In genomic region chr14:71060795-71061455, GRCh38 we compare ENCODE assay signal across 22 cellular contexts.
DNase-seq lines count a peak whose midpoint lies in the region; FAIRE-seq and TF ChIP-seq lines count a peak whose summit lies in the region.
"Had no signal": no experiment of that assay in that cellular context is flagged by ENCODE, and none has a peak within 500 bp of the region (broad histone marks: within the 10 kb centered on the region; RNA-seq: fewer than 3 reads in every experiment).

No MANE protein-coding gene starts in this region.

- no peaks in the 10 kb centered on the region for H3K27me3 Mint-ChIP-seq in activated naive CD8-positive, alpha-beta T cell
- H3K27me3 Mint-ChIP-seq in activated naive CD8-positive, alpha-beta T cell treated with anti-CD3 and anti-CD28 coated beads for 36 hours: no peaks in the 10 kb centered on the region
- H3K27me3 Mint-ChIP-seq in activated T-helper 2 cell treated with anti-CD3 and anti-CD28 coated beads, Interferon-gamma antibody, Interleukin-2, Interleukin-4, amounts not matched to agents 10 μg/mL and 5 μg/mL and 100 μg/mL, durations not matched to agents 14 hours and 24 hours and 36 hours (ENCODE audit: low read depth): no peaks in the 10 kb centered on the region
- H3K27me3 Mint-ChIP-seq: IgD-negative memory B cell had no signal

- no peak for TF ChIP-seq POLR2A in GM12892 (IDR thresholded peaks at IDR 0.05; ENCODE audit: low read depth, low read length)

- WGBS in hepatocyte (ENCODE audit: low lambda C conversion rate, missing lambda C conversion rate): 68% methylated on average over 2 of the region's 2 CpGs

- no peaks in the 10 kb centered on the region for H4K20me1 ChIP-seq in hepatocyte (ENCODE audit: insufficient read depth, poor library complexity, severe bottlenecking)

- peaks cover 3% of the 10 kb centered on the region for H3K79me2 ChIP-seq in hepatocyte

- H3K27ac Mint-ChIP-seq in activated naive CD8-positive, alpha-beta T cell: peak overlapping the region; percentile 65
- H3K27ac Mint-ChIP-seq in activated naive CD8-positive, alpha-beta T cell treated with anti-CD3 and anti-CD28 coated beads for 36 hours: no peak overlapping the region
- no peak overlapping the region for H3K27ac Mint-ChIP-seq in activated T-helper 2 cell treated with anti-CD3 and anti-CD28 coated beads, Interferon-gamma antibody, Interleukin-2, Interleukin-4, amounts not matched to agents 10 μg/mL and 5 μg/mL and 100 μg/mL, durations not matched to agents 14 hours and 24 hours and 36 hours
- H3K27ac Mint-ChIP-seq: IgD-negative memory B cell had no signal

- peaks cover 4% of the 10 kb centered on the region for H3K4me1 ChIP-seq in hepatocyte (ENCODE audit: insufficient read depth)
- H3K4me1 ChIP-seq: colonic mucosa, tibial nerve had no signal

- TF ChIP-seq CTCF in hepatocyte (IDR thresholded peaks at IDR 0.05; ENCODE audit: poor library complexity): no peak

- H3K36me3 ChIP-seq in SK-N-MC (ENCODE audit: insufficient read depth, low read length): peaks cover 60% of the 10 kb centered on the region
- no peaks in the 10 kb centered on the region for H3K36me3 ChIP-seq in hepatocyte (replicated peaks; ENCODE audit: insufficient read depth, low read depth)
- H3K36me3 ChIP-seq: colonic mucosa had no signal

- H3K4me3 ChIP-seq in SK-N-MC (no peak overlapping the region), hepatocyte (no peak overlapping the region)
- H3K4me3 ChIP-seq: colonic mucosa, right lobe of liver, tibial nerve had no signal

- H2AFZ ChIP-seq in hepatocyte: no peak overlapping the region

- FAIRE-seq in urothelium cell line (lab: Jason Lieb, UNC): peak; percentile 23
- FAIRE-seq in GM12892 (lab: Jason Lieb, UNC): no peak
- no peak for FAIRE-seq in frontal cortex (lab: Jason Lieb, UNC)
- FAIRE-seq: TTC549 had no signal

- no peak for DNase-seq in activated naive CD8-positive, alpha-beta T cell treated with anti-CD3 and anti-CD28 coated beads for 36 hours
- no peak for DNase-seq in SK-N-MC (ENCODE audit: low read depth, low spot score)
- DNase-seq in hepatocyte (ENCODE audit: low spot score): no peak
- DNase-seq in urothelium cell line (ENCODE audit: low spot score): no peak
- no peak for DNase-seq in GM12892 (ENCODE audit: insufficient read length)
- no peak for DNase-seq in activated T-helper 2 cell treated with anti-CD3 and anti-CD28 coated beads, Interferon-gamma antibody, Interleukin-2, Interleukin-4, amounts not matched to agents 10 μg/mL and 5 μg/mL and 100 μg/mL, durations not matched to agents 14 hours and 24 hours and 36 hours (ENCODE audit: low spot score)
- DNase-seq in frontal cortex (ENCODE audit: low spot score in 2 of 2): no peak
- DNase-seq: activated CD4-positive, alpha-beta T cell treated with anti-CD3 and anti-CD28 coated beads, Interleukin-2, amount 50 U/mL, for 1 hour; activated T-cell treated with anti-CD3 and anti-CD28 coated beads, Interleukin-2, amount 50 U/mL, for 48 hours; colonic mucosa; foreskin melanocyte; H9; NCI-H187 treated with DMSO at 0.1 percent for 48 hours; NCI-H510A; nucleus accumbens; right lobe of liver; stimulated activated naive CD8-positive, alpha-beta T cell treated with anti-CD3 and anti-CD28 coated beads, Interleukin-15, Interleukin-2, amounts not matched to agents 100 U/mL and 50 U/mL, for 24 hours; SW 1271 had no signal

- intact Hi-C loops in activated T-helper 2 cell treated with anti-CD3 and anti-CD28 coated beads, Interferon-gamma antibody, Interleukin-2, Interleukin-4, amounts not matched to agents 10 μg/mL and 5 μg/mL and 100 μg/mL, durations not matched to agents 14 hours and 24 hours and 36 hours (cut with micrococcal nuclease): no loop called here

- no peaks in the 10 kb centered on the region for H3K9me2 ChIP-seq in hepatocyte (replicated peaks; ENCODE audit: insufficient read depth)

- no peaks in the 10 kb centered on the region for H3K27me3 ChIP-seq in hepatocyte
- H3K27me3 ChIP-seq: colonic mucosa, right lobe of liver, tibial nerve had no signal

- H3K27ac ChIP-seq in SK-N-MC (0 out of 2 replicates have a peak overlapping the region, but pooled peaks have one; percentile 38), hepatocyte (peak overlapping the region; percentile 22)
- H3K27ac ChIP-seq: colonic mucosa, right lobe of liver, tibial nerve had no signal

- no peak overlapping the region for H3K9ac ChIP-seq in SK-N-MC (ENCODE audit: insufficient read length)

- H3K4me1 Mint-ChIP-seq in activated naive CD8-positive, alpha-beta T cell (ENCODE audit: low read depth): peaks cover 4% of the 10 kb centered on the region
- H3K4me1 Mint-ChIP-seq in activated naive CD8-positive, alpha-beta T cell treated with anti-CD3 and anti-CD28 coated beads for 36 hours: peaks cover 1% of the 10 kb centered on the region
- no peaks in the 10 kb centered on the region for H3K4me1 Mint-ChIP-seq in activated T-helper 2 cell treated with anti-CD3 and anti-CD28 coated beads, Interferon-gamma antibody, Interleukin-2, Interleukin-4, amounts not matched to agents 10 μg/mL and 5 μg/mL and 100 μg/mL, durations not matched to agents 14 hours and 24 hours and 36 hours (ENCODE audit: low read depth)
- H3K4me1 Mint-ChIP-seq: H9 had no signal

- H3K36me3 Mint-ChIP-seq in activated naive CD8-positive, alpha-beta T cell: peaks cover 48% of the 10 kb centered on the region
- peaks cover 51% of the 10 kb centered on the region for H3K36me3 Mint-ChIP-seq in activated naive CD8-positive, alpha-beta T cell treated with anti-CD3 and anti-CD28 coated beads for 36 hours
- peaks cover 84% of the 10 kb centered on the region for H3K36me3 Mint-ChIP-seq in activated T-helper 2 cell treated with anti-CD3 and anti-CD28 coated beads, Interferon-gamma antibody, Interleukin-2, Interleukin-4, amounts not matched to agents 10 μg/mL and 5 μg/mL and 100 μg/mL, durations not matched to agents 14 hours and 24 hours and 36 hours (ENCODE audit: low read depth)

- H3K9me3 Mint-ChIP-seq in activated naive CD8-positive, alpha-beta T cell (ENCODE audit: low read depth): no peaks in the 10 kb centered on the region
- peaks cover 10% of the 10 kb centered on the region for H3K9me3 Mint-ChIP-seq in activated naive CD8-positive, alpha-beta T cell treated with anti-CD3 and anti-CD28 coated beads for 36 hours
- H3K9me3 Mint-ChIP-seq in activated T-helper 2 cell treated with anti-CD3 and anti-CD28 coated beads, Interferon-gamma antibody, Interleukin-2, Interleukin-4, amounts not matched to agents 10 μg/mL and 5 μg/mL and 100 μg/mL, durations not matched to agents 14 hours and 24 hours and 36 hours: peaks cover 15% of the 10 kb centered on the region

- H3K4me3 Mint-ChIP-seq in activated naive CD8-positive, alpha-beta T cell: no peak overlapping the region
- no peak overlapping the region for H3K4me3 Mint-ChIP-seq in activated naive CD8-positive, alpha-beta T cell treated with anti-CD3 and anti-CD28 coated beads for 36 hours
- H3K4me3 Mint-ChIP-seq in activated T-helper 2 cell treated with anti-CD3 and anti-CD28 coated beads, Interferon-gamma antibody, Interleukin-2, Interleukin-4, amounts not matched to agents 10 μg/mL and 5 μg/mL and 100 μg/mL, durations not matched to agents 14 hours and 24 hours and 36 hours (ENCODE audit: low read depth): no peak overlapping the region
- H3K4me3 Mint-ChIP-seq: H9, IgD-negative memory B cell had no signal

- no peak overlapping the region for H3K4me2 ChIP-seq in hepatocyte

- H3K9me3 ChIP-seq in SK-N-MC (ENCODE audit: low read depth, low read length) (0 out of 2 replicates have a peak, but pooled peaks cover 4% of the 10 kb centered on the region), hepatocyte (ENCODE audit: low read depth) (peaks cover 5% of the 10 kb centered on the region)
- H3K9me3 ChIP-seq: colonic mucosa, right lobe of liver had no signal
